Comparison of ENCODE assay signal across 22 cellular contexts in the genomic region with DNA sequence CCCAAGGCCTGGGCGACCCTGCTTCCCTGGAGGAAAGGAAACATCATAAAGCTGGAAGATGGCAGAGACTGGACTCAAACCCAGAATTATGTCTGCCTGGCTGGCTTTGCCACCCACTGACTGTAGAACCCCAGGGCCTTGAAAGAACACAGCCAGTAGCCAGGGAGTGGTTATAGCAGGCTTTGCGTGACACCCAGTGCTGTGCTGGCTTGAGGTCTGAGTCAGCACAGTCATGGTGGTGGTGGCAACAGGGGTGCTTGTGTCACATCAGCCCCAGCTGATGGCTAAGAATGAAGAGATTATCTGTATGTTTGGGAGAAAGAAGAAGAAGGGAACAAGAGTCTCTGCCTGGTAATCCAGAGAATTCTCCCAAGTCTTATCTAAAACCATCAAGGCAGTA.
"Had no signal": no experiment of that assay in that cellular context is flagged by ENCODE, and none has a peak within 500 bp of the region (broad histone marks: within the 10 kb centered on the region; RNA-seq: fewer than 3 reads in every experiment).

No MANE protein-coding gene starts in this region.

- H3K4me1 Mint-ChIP-seq: mesothelial cell of epicardium had no signal

- H3K27ac Mint-ChIP-seq: mesothelial cell of epicardium had no signal

- FAIRE-seq: endothelial cell of umbilical vein, frontal cortex had no signal

- H3K4me1 ChIP-seq: esophagus muscularis mucosa, foreskin keratinocyte, gastroesophageal sphincter, heart left ventricle, left lung, lower lobe of right lung had no signal

- H3K4me3 Mint-ChIP-seq: mesothelial cell of epicardium had no signal

- ATAC-seq: foreskin keratinocyte, gastroesophageal sphincter, heart left ventricle, left colon, left lung, left ventricle myocardium superior, lower lobe of right lung, mucosa of descending colon had no signal

- H3K27ac ChIP-seq: coronary artery, dorsolateral prefrontal cortex, esophagus muscularis mucosa, foreskin keratinocyte, gastroesophageal sphincter, heart left ventricle, left lung, lower lobe of right lung had no signal

- H3K27me3 ChIP-seq: esophagus muscularis mucosa, foreskin keratinocyte, gastroesophageal sphincter, left lung had no signal

- H3K4me3 ChIP-seq: coronary artery, dorsolateral prefrontal cortex, esophagus muscularis mucosa, gastroesophageal sphincter, heart left ventricle, left lung, lower lobe of right lung, mucosa of descending colon had no signal

- H3K36me3 ChIP-seq: esophagus muscularis mucosa, gastroesophageal sphincter, left lung, lower lobe of right lung had no signal

- DNase-seq: dermis blood vessel endothelial cell; dorsolateral prefrontal cortex; effector CD4-positive, alpha-beta T cell; effector memory CD4-positive, alpha-beta T cell; foreskin keratinocyte; heart left ventricle; hippocampal formation; islet precursor cell; kidney; kidney glomerular epithelial cell; left colon; left lung; left ventricle myocardium superior; lower lobe of right lung; mesenchymal stem cell; mucosa of descending colon had no signal

- H3K9me3 ChIP-seq: gastroesophageal sphincter, lower lobe of right lung, mucosa of descending colon had no signal
